In the genomic region with DNA sequence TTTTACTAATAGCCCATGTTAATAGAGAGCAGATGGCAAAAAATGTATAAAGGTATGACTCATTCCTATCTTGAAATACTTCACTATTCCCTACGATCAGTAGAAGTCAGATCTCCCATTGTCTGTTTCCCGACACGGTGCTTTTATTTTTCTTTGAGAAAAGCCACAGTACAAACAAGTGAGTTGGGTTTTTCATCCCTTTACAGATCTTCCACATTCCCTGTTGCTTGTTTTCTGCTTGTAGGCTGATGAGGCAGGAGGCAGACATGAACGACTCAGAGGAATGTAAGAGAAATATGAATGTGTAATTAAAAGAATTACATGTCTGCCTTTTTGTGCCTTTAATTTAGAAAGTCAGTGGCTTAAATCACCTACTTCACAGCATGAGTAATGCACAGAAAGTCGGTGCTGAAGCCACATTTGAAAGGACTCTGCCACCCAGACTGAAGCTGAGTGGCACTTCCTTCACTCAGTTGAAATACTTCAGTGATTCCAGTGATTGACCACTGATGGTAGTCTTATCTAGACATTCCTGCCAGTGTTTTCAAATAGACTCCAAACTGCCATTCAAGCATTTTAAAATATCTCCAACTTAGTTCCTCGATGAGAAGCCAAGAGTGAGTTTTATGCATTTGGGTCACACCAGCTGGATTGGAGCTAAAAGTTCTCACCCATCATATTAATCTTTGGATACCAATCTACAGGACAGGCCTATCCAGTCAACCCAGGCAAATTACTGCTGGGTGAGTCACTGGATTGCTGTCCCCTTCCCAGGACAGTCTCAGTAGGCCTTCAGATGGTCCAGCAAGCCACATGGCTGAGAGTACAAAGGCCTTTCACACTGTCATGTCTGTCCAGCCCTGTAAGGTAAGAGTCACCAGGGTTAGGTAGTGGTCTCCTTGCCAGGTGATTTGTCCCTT, we compare ENCODE assay signal across 18 cellular contexts.
DNase-seq lines count a peak whose midpoint lies in the region; ATAC-seq, FAIRE-seq and TF ChIP-seq lines count a peak whose summit lies in the region.
"Had no signal": no experiment of that assay in that cellular context is flagged by ENCODE, and none has a peak within 500 bp of the region (broad histone marks: within the 10 kb centered on the region; RNA-seq: fewer than 3 reads in every experiment).

No MANE protein-coding gene starts in this region.

- no peaks in the 10 kb centered on the region for H4K20me1 ChIP-seq in fibroblast of lung (ENCODE audit: control insufficient read depth, extremely low read depth, insufficient read depth, low read length)

- in situ Hi-C loops in transverse colon (cut with MboI; ENCODE audit: low pct_ligation_motif_present in 1 of 4, low pct_unique_long_range_greater_than_20kb in 1 of 4, low sequenced_read_pairs in 3 of 4) = no loop called here

- intact Hi-C loops in transverse colon (cut with DNase I; ENCODE audit: low total_unique reads) = no loop called here

- no peaks in the 10 kb centered on the region for H3K36me3 Mint-ChIP-seq in stimulated activated effector memory CD8-positive, alpha-beta T cell treated with anti-CD3 and anti-CD28 coated beads, Interleukin-12 subunit alpha, Interleukin-12 subunit beta, amount 100 ng/mL, for 72 hours
- H3K36me3 Mint-ChIP-seq: T-cell had no signal

- H3K9me3 ChIP-seq in fibroblast of lung (ENCODE audit: control insufficient read depth, insufficient read depth, low read depth, low read length) = no peaks in the 10 kb centered on the region
- no peaks in the 10 kb centered on the region for H3K9me3 ChIP-seq in parathyroid adenoma (ENCODE audit: control insufficient read depth, low read length)
- H3K9me3 ChIP-seq in transverse colon = no peaks in the 10 kb centered on the region
- H3K9me3 ChIP-seq: HAP-1 had no signal

- H3K27ac ChIP-seq in fibroblast of lung (ENCODE audit: insufficient read depth, low read length) (peak overlapping the region; percentile 56), parathyroid adenoma (no peak overlapping the region), transverse colon (no peak overlapping the region)
- H3K27ac ChIP-seq: epithelial cell of prostate had no signal

- no peaks in the 10 kb centered on the region for H3K79me2 ChIP-seq in fibroblast of lung (ENCODE audit: control insufficient read depth, insufficient read depth, low read length)
- H3K79me2 ChIP-seq in parathyroid adenoma = no peaks in the 10 kb centered on the region

- TF ChIP-seq EP300 in transverse colon (IDR thresholded peaks at IDR 0.05; ENCODE audit: low read depth) = no peak

- no peak overlapping the region for H2AFZ ChIP-seq in fibroblast of lung (ENCODE audit: low read length)
- peak overlapping the region; percentile 44 for H2AFZ ChIP-seq in parathyroid adenoma

- no peak overlapping the region for H3K27ac Mint-ChIP-seq in stimulated activated effector memory CD8-positive, alpha-beta T cell treated with anti-CD3 and anti-CD28 coated beads, Interleukin-12 subunit alpha, Interleukin-12 subunit beta, amount 100 ng/mL, for 72 hours
- H3K27ac Mint-ChIP-seq: activated CD4-positive, alpha-beta T cell treated with anti-CD3 and anti-CD28 coated beads, Interleukin-2, amount 10 ng/mL, durations not matched to agents 24 days and 14 days; activated T-helper 17 cell treated with anti-CD3 and anti-CD28 coated beads, Interleukin-2, amount 50 U/mL, for 72 hours; T-cell had no signal

- peak overlapping the region in 1 of 4 experiments; percentile 10 for H3K4me3 ChIP-seq in fibroblast of lung (replicated peaks in 1 of 4; ENCODE audit: control extremely low read depth in 1 of 4, insufficient read depth in 1 of 4, low read depth in 3 of 4, low read length in 4 of 4)
- no peak overlapping the region for H3K4me3 ChIP-seq in parathyroid adenoma (ENCODE audit: low read depth, low read length)
- H3K4me3 ChIP-seq in transverse colon = no peak overlapping the region
- H3K4me3 ChIP-seq: HAP-1 had no signal

- TF ChIP-seq POLR2A in transverse colon (IDR thresholded peaks at IDR 0.05) = no peak

- H3K4me1 Mint-ChIP-seq in stimulated activated effector memory CD8-positive, alpha-beta T cell treated with anti-CD3 and anti-CD28 coated beads, Interleukin-12 subunit alpha, Interleukin-12 subunit beta, amount 100 ng/mL, for 72 hours = no peaks in the 10 kb centered on the region
- H3K4me1 Mint-ChIP-seq: activated CD4-positive, alpha-beta T cell treated with anti-CD3 and anti-CD28 coated beads, Interleukin-2, amount 10 ng/mL, durations not matched to agents 24 days and 14 days; activated T-helper 17 cell treated with anti-CD3 and anti-CD28 coated beads, Interleukin-2, amount 50 U/mL, for 72 hours; T-cell had no signal

- H3K4me1 ChIP-seq in fibroblast of lung (ENCODE audit: control insufficient read depth, extremely low read depth, insufficient read depth, low read length) (peaks cover 12% of the 10 kb centered on the region), parathyroid adenoma (peaks cover 3% of the 10 kb centered on the region), transverse colon (no peaks in the 10 kb centered on the region)
- H3K4me1 ChIP-seq: HAP-1 had no signal

- no peak overlapping the region for H3K4me3 Mint-ChIP-seq in stimulated activated effector memory CD8-positive, alpha-beta T cell treated with anti-CD3 and anti-CD28 coated beads, Interleukin-12 subunit alpha, Interleukin-12 subunit beta, amount 100 ng/mL, for 72 hours
- H3K4me3 Mint-ChIP-seq: activated CD4-positive, alpha-beta T cell treated with anti-CD3 and anti-CD28 coated beads, Interleukin-2, amount 10 ng/mL, durations not matched to agents 24 days and 14 days; activated T-helper 17 cell treated with anti-CD3 and anti-CD28 coated beads, Interleukin-2, amount 50 U/mL, for 72 hours; T-cell had no signal

- DNase-seq in DMS53 treated with DMSO at 0.1 percent for 48 hours (lab: John Stamatoyannopoulos, UW; ENCODE audit: unreplicated experiment) (peak; percentile 35), RCC 7860 (ENCODE audit: low spot score) (peak; percentile 76), fibroblast of lung (ENCODE audit: low read depth in 2 of 2) (peak; percentile 31 to 79), transverse colon (no peak)
- no peak for DNase-seq in activated CD4-positive, CD25-positive, alpha-beta regulatory T cell treated with anti-CD3 and anti-CD28 coated beads, Interleukin-2, amount 50 U/mL, for 72 hours
- no peak for DNase-seq in stimulated activated effector memory CD8-positive, alpha-beta T cell treated with anti-CD3 and anti-CD28 coated beads, Interleukin-12 subunit alpha, Interleukin-12 subunit beta, amount 100 ng/mL, for 72 hours (ENCODE audit: low spot score in 2 of 2)
- DNase-seq: activated CD4-positive, alpha-beta T cell treated with anti-CD3 and anti-CD28 coated beads, Interleukin-2, amount 10 ng/mL, durations not matched to agents 24 days and 14 days; DMS153; NCI-H1930; right cardiac atrium; T-cell had no signal

- H3K9me3 Mint-ChIP-seq in stimulated activated effector memory CD8-positive, alpha-beta T cell treated with anti-CD3 and anti-CD28 coated beads, Interleukin-12 subunit alpha, Interleukin-12 subunit beta, amount 100 ng/mL, for 72 hours = peaks cover 4% of the 10 kb centered on the region
- H3K9me3 Mint-ChIP-seq: activated CD4-positive, alpha-beta T cell treated with anti-CD3 and anti-CD28 coated beads, Interleukin-2, amount 10 ng/mL, durations not matched to agents 24 days and 14 days; activated T-helper 17 cell treated with anti-CD3 and anti-CD28 coated beads, Interleukin-2, amount 50 U/mL, for 72 hours; T-cell had no signal

- no peak for ATAC-seq in stimulated activated effector memory CD8-positive, alpha-beta T cell treated with anti-CD3 and anti-CD28 coated beads, Interleukin-12 subunit alpha, Interleukin-12 subunit beta, amount 100 ng/mL, for 72 hours
- no peak for ATAC-seq in GM19023 (IDR thresholded peaks at IDR 0.05; ENCODE audit: unreplicated experiment)
- ATAC-seq: activated T-helper 17 cell treated with anti-CD3 and anti-CD28 coated beads, Interleukin-2, amount 50 U/mL, for 72 hours; right cardiac atrium; T-cell had no signal

- H3K9ac ChIP-seq in fibroblast of lung (ENCODE audit: insufficient read depth, low read length) (no peak overlapping the region), parathyroid adenoma (no peak overlapping the region)

- peak overlapping the region; percentile 66 for H3K4me2 ChIP-seq in fibroblast of lung (ENCODE audit: extremely low read depth, insufficient read depth, low read length)
- H3K4me2 ChIP-seq in parathyroid adenoma (ENCODE audit: low read length) = no peak overlapping the region

- WGBS in transverse colon (ENCODE audit: low coverage in 1 of 2), 2 donors = 46 to 49% methylated on average over 6 of the region's 6 CpGs

- FAIRE-seq in RCC 7860 (lab: Jason Lieb, UNC) = peak; percentile 85
- FAIRE-seq: bronchial epithelial cell, GM12892 had no signal

- no peaks in the 10 kb centered on the region for H3K36me3 ChIP-seq in fibroblast of lung (ENCODE audit: control insufficient read depth, insufficient read depth, low read length)
- H3K36me3 ChIP-seq in parathyroid adenoma (ENCODE audit: control insufficient read depth, insufficient read depth, low read length) = no peaks in the 10 kb centered on the region
- H3K36me3 ChIP-seq in transverse colon = no peaks in the 10 kb centered on the region
- H3K36me3 ChIP-seq: HAP-1 had no signal

- H3K27me3 ChIP-seq in fibroblast of lung (ENCODE audit: control insufficient read depth, insufficient read depth, low read length) (no peaks in the 10 kb centered on the region), parathyroid adenoma (ENCODE audit: control insufficient read depth, insufficient read depth, low read length) (no peaks in the 10 kb centered on the region), transverse colon (no peaks in the 10 kb centered on the region)

- TF ChIP-seq CTCF in fibroblast of lung (conservative IDR thresholded peaks at IDR 0.05 in 1 of 2, IDR thresholded peaks at IDR 0.05 in 1 of 2; ENCODE audit: low read depth in 1 of 2, low read length in 2 of 2) (no peak), parathyroid adenoma (IDR thresholded peaks at IDR 0.05) (no peak), transverse colon (IDR thresholded peaks at IDR 0.05) (no peak)

Comparison
In these comparisons a context has a peak if more than half of its experiments do, and no peak if none do; other contexts are left out.
1. DNase-seq: peak in DMS53 treated with DMSO at 0.1 percent for 48 hours (single experiment), RCC 7860 (single experiment) and fibroblast of lung (2 of 2); none in activated CD4-positive, CD25-positive, alpha-beta regulatory T cell treated with anti-CD3 and anti-CD28 coated beads, Interleukin-2, amount 50 U/mL, for 72 hours (single experiment), stimulated activated effector memory CD8-positive, alpha-beta T cell treated with anti-CD3 and anti-CD28 coated beads, Interleukin-12 subunit alpha, Interleukin-12 subunit beta, amount 100 ng/mL, for 72 hours (0 of 2) and transverse colon (single experiment).